24 cellular contexts compared by ENCODE assay signal in genomic region chr2:31967790-31968189, GRCh38. TPM values are rescaled to one million over a fixed set of nuclear protein-coding genes. Genes with fewer than 3 reads are reported as not detected.
DNase-seq lines count a peak whose midpoint lies in the region; ATAC-seq, FAIRE-seq and TF ChIP-seq lines count a peak whose summit lies in the region.
"Had no signal": no experiment of that assay in that cellular context is flagged by ENCODE, and none has a peak within 500 bp of the region (broad histone marks: within the 10 kb centered on the region; RNA-seq: fewer than 3 reads in every experiment).

No MANE protein-coding gene starts in this region.

- TF ChIP-seq RAD21 in HepG2 (CRISPR knock-in tag; IDR thresholded peaks at IDR 0.05), result no peak

- TF ChIP-seq POLR2A in HepG2 (IDR thresholded peaks at IDR 0.05; ENCODE audit: insufficient read depth in 1 of 2, low read depth in 2 of 2, low read length in 2 of 2) (no peak), right lobe of liver (IDR thresholded peaks at IDR 0.05) (no peak)

- peaks cover 3% of the 10 kb centered on the region; the same call in 1 of the 2 replicates for H4K20me1 ChIP-seq in HepG2 (ENCODE audit: insufficient read depth, low read length)
- H4K20me1 ChIP-seq in OCI-LY7 (ENCODE audit: insufficient read depth, low read length), result 0 out of 2 replicates have a peak, but pooled peaks cover 7% of the 10 kb centered on the region

- H2AFZ ChIP-seq in HepG2 (ENCODE audit: low read length) (no peak overlapping the region), OCI-LY7 (ENCODE audit: low read length) (no peak overlapping the region)
- H2AFZ ChIP-seq: GM23248 had no signal

- no peaks in the 10 kb centered on the region for H3K9me3 ChIP-seq in HepG2 (ENCODE audit: low read length)
- H3K9me3 ChIP-seq in right lobe of liver, result no peaks in the 10 kb centered on the region
- no peaks in the 10 kb centered on the region for H3K9me3 ChIP-seq in adipocyte (ENCODE audit: control insufficient read depth, low read length)
- H3K9me3 ChIP-seq in mucosa of descending colon, result no peaks in the 10 kb centered on the region
- no peaks in the 10 kb centered on the region for H3K9me3 ChIP-seq in OCI-LY7 (ENCODE audit: low read length)
- H3K9me3 ChIP-seq: BE2C had no signal

- H3K79me2 ChIP-seq in HepG2 (ENCODE audit: insufficient read depth, low read length) (peaks cover 59% of the 10 kb centered on the region), OCI-LY7 (ENCODE audit: insufficient read depth, low read depth, low read length) (peaks cover 78% of the 10 kb centered on the region)

- POLR2A ChIA-PET in HepG2 (lab: Yijun Ruan, JAX) (no interaction called here), OCI-LY7 (lab: Charles Lee) (interaction anchor here (0.6 to 1.0 kb wide), 3 partner anchors 15 to 169 kb away, joined by 3 to 9 read pairs (median 4); no protein-coding TSS in a partner anchor)

- no peak overlapping the region for H3K27ac ChIP-seq in HepG2 (ENCODE audit: extremely low read length, insufficient read depth, low read length)
- H3K27ac ChIP-seq in right lobe of liver, result no peak overlapping the region
- H3K27ac ChIP-seq in OCI-LY7 (ENCODE audit: low read depth, low read length, poor library complexity, severe bottlenecking), result no peak overlapping the region
- H3K27ac ChIP-seq: GM23248, HL-60, KMS-11 had no signal

- H3K9me2 ChIP-seq in OCI-LY7 (ENCODE audit: insufficient read depth, low read length), result no peaks in the 10 kb centered on the region

- H3K27me3 ChIP-seq in HepG2 (ENCODE audit: control insufficient read depth in 1 of 2, insufficient read depth in 2 of 2, low read length in 2 of 2) (no peaks in the 10 kb centered on the region), right lobe of liver (no peaks in the 10 kb centered on the region), adipocyte (replicated peaks; ENCODE audit: control insufficient read depth, insufficient read depth, low read length) (no peaks in the 10 kb centered on the region)
- H3K27me3 ChIP-seq: BE2C had no signal

- DNase-seq in HepG2 (ENCODE audit: low spot score), result no peak
- no peak for DNase-seq in right lobe of liver
- peak; percentile 41 for DNase-seq in adipocyte (ENCODE audit: low read depth)
- DNase-seq in fibroblast of villous mesenchyme (ENCODE audit: low read depth), result peak; percentile 62
- DNase-seq in AG20443 (ENCODE audit: low spot score), result no peak
- no peak for DNase-seq in mucosa of descending colon
- DNase-seq in posterior vena cava (ENCODE audit: low spot score), result no peak
- no peak for DNase-seq in OCI-LY7 (ENCODE audit: low spot score)
- DNase-seq: 8988T; BE2C; CD4-positive, CD25-positive, alpha-beta regulatory T cell; GM23248; H9; NCI-H1105; NCI-H2029 treated with DMSO at 0.1 percent for 48 hours; NCI-H226; NCI-H524; NCI-H774; NK-92 treated with Interleukin-12 subunit alpha and Interleukin-12 subunit beta, amount 100 ng/mL, for 24 hours; SIG-M5 had no signal

- no peak for FAIRE-seq in HepG2 (lab: Jason Lieb, UNC)
- FAIRE-seq: GM12892 had no signal

- H3K4me2 ChIP-seq in HepG2 (ENCODE audit: low read depth, low read length), result no peak overlapping the region
- no peak overlapping the region for H3K4me2 ChIP-seq in OCI-LY7 (ENCODE audit: low read length)
- H3K4me2 ChIP-seq: KMS-11 had no signal

- H3K4me3 ChIP-seq in HepG2 (replicated peaks in 1 of 3; ENCODE audit: insufficient read depth in 1 of 3, low read depth in 2 of 3, low read length in 3 of 3), result no peak overlapping the region
- no peak overlapping the region for H3K4me3 ChIP-seq in right lobe of liver
- peak overlapping the region; percentile 10 for H3K4me3 ChIP-seq in adipocyte (ENCODE audit: low read length)
- no peak overlapping the region for H3K4me3 ChIP-seq in fibroblast of villous mesenchyme (ENCODE audit: low read depth, low read length)
- no peak overlapping the region for H3K4me3 ChIP-seq in mucosa of descending colon
- H3K4me3 ChIP-seq in OCI-LY7 (ENCODE audit: low read depth, low read length, poor library complexity, severe bottlenecking), result no peak overlapping the region
- H3K4me3 ChIP-seq: GM23248 had no signal

- CTCF ChIA-PET in HepG2 (lab: Yijun Ruan, JAX; ENCODE audit: low intra/inter-chr PET ratio, low total read pairs) (no interaction called here), OCI-LY7 (lab: Charles Lee; ENCODE audit: unreplicated experiment) (no interaction called here)

- H3K9ac ChIP-seq in HepG2 (ENCODE audit: insufficient read depth, low read depth, low read length), result no peak overlapping the region
- no peak overlapping the region for H3K9ac ChIP-seq in adipocyte (ENCODE audit: low read length)
- H3K9ac ChIP-seq: GM23248, KMS-11 had no signal

- BruUV-seq in HepG2 (replicated peaks; lab: Mats Ljungman, UMichigan), result no TSS peak
- BruUV-seq in OCI-LY7 (replicated peaks; lab: Mats Ljungman, UMichigan), result no TSS peak

- H3K36me3 ChIP-seq in HepG2 (replicated peaks in 1 of 2; ENCODE audit: control insufficient read depth in 1 of 2, insufficient read depth in 2 of 2, low read length in 2 of 2), result peaks cover 0 to under 1% of the 10 kb centered on the region in 2 experiments; a peak in 2 of 5 replicates
- no peaks in the 10 kb centered on the region for H3K36me3 ChIP-seq in right lobe of liver
- H3K36me3 ChIP-seq in adipocyte (ENCODE audit: control insufficient read depth, insufficient read depth, low read length, severe bottlenecking), result no peaks in the 10 kb centered on the region
- H3K36me3 ChIP-seq in mucosa of descending colon (ENCODE audit: low read depth), result no peaks in the 10 kb centered on the region
- H3K36me3 ChIP-seq in OCI-LY7 (ENCODE audit: insufficient read depth, low read length), result peaks cover 5% of the 10 kb centered on the region; the same call in 1 of the 2 replicates
- H3K36me3 ChIP-seq: BE2C had no signal

- in situ Hi-C loops in HepG2 (cut with HindIII; ENCODE audit: extremely low pct_ligation_motif_present, low pct_unique_long_range_greater_than_20kb), result no loop called here

- ATAC-seq in HepG2 (no peak), right lobe of liver (no peak), mucosa of descending colon (no peak)
- ATAC-seq: Panc1 had no signal

- no peaks in the 10 kb centered on the region for H3K4me1 ChIP-seq in HepG2 (ENCODE audit: insufficient read depth, low read length)
- H3K4me1 ChIP-seq in right lobe of liver, result no peaks in the 10 kb centered on the region
- H3K4me1 ChIP-seq in adipocyte (ENCODE audit: control insufficient read depth, insufficient read depth, low read length), result peaks cover 9% of the 10 kb centered on the region
- no peaks in the 10 kb centered on the region for H3K4me1 ChIP-seq in mucosa of descending colon (ENCODE audit: low read depth)
- H3K4me1 ChIP-seq in OCI-LY7 (ENCODE audit: insufficient read depth, low read length, poor library complexity, severe bottlenecking), result peaks cover 3% of the 10 kb centered on the region
- H3K4me1 ChIP-seq: BE2C had no signal

- 100% methylated on average over 1 of the region's 1 CpG for WGBS in HepG2 (ENCODE audit: low lambda C conversion rate)
- WGBS in right lobe of liver (ENCODE audit: insufficient coverage, low coverage, low lambda C conversion rate, missing lambda C conversion rate), result 80% methylated on average over 1 of the region's 1 CpG

- intact Hi-C loops in HepG2 (cut with micrococcal nuclease; ENCODE audit: unreplicated experiment) (no loop called here), right lobe of liver (cut with DNase I) (no loop called here), mucosa of descending colon (cut with DNase I, micrococcal nuclease) (no loop called here), posterior vena cava (cut with DNase I) (loop anchor here in 1 of 2 donors (2.0 kb wide), 1 partner anchor 19 kb away; no protein-coding TSS in a partner anchor), OCI-LY7 (cut with micrococcal nuclease; ENCODE audit: unreplicated experiment) (no loop called here)

- TF ChIP-seq EP300 in HepG2 (IDR thresholded peaks at IDR 0.05; ENCODE audit: low read depth in 2 of 2, low read length in 2 of 2) (no peak), HepG2 (CRISPR knock-in tag; IDR thresholded peaks at IDR 0.05; ENCODE audit: borderline replicate concordance) (no peak)

- TF ChIP-seq CTCF in HepG2 (CRISPR knock-in tag; IDR thresholded peaks at IDR 0.05) (no peak), right lobe of liver (IDR thresholded peaks at IDR 0.05) (no peak), fibroblast of villous mesenchyme (IDR thresholded peaks at IDR 0.05; ENCODE audit: insufficient read depth, low read depth, low read length) (no peak), mucosa of descending colon (IDR thresholded peaks at IDR 0.05) (no peak), OCI-LY7 (conservative IDR thresholded peaks at IDR 0.05; ENCODE audit: low read length) (no peak)

TF ChIP-seq in HepG2, 621 proteins besides CTCF, POLR2A, EP300 and RAD21 (continues in another document):
- peak; percentile 49; the same call in 1 of the 2 replicates for TF ChIP-seq CEBPB (IDR thresholded peaks at IDR 0.05; ENCODE audit: borderline replicate concordance, low read depth, low read length)

RNA-seq across cellular contexts. Expression of gene MEMO1, which starts 43.0 kb away (rescaled TPM):
- total RNA-seq in HepG2 (2016; rRNA removed; fragmentation: Illumina TruSeq; extraction: Trizol), result 68.0 and 69.8 TPM in 2 replicates
- 140 and 144 TPM in 2 replicates for total RNA-seq in HepG2 (2016; cell fraction: cytosol; rRNA removed; fragmentation: Illumina TruSeq; extraction: Trizol; ENCODE audit: low read depth)
- total RNA-seq in HepG2 (2016; cell fraction: insoluble cytoplasmic fraction; rRNA removed; fragmentation: Illumina TruSeq; extraction: Trizol), result 65.7 and 68.0 TPM in 2 replicates
- total RNA-seq in HepG2 (2016; cell fraction: membrane; rRNA removed; fragmentation: Illumina TruSeq; extraction: Trizol), result 143 and 162 TPM in 2 replicates
- 45.7 and 49.1 TPM in 2 replicates for total RNA-seq in HepG2 (2016; cell fraction: nucleus; rRNA removed; fragmentation: Illumina TruSeq; extraction: Trizol)
- 69.3 and 81.6 TPM in 2 replicates for polyA plus RNA-seq in HepG2 (2011; rRNA removed)
- polyA plus RNA-seq in HepG2 (2011; cell fraction: cytosol; rRNA removed), result 51.1 and 54.3 TPM in 2 replicates
- polyA plus RNA-seq in HepG2 (2011; cell fraction: nucleus; rRNA removed), result 35.0 and 37.6 TPM in 2 replicates
- polyA plus RNA-seq in HepG2 (2012), result 80.1 and 81.8 TPM in 2 replicates
- 152 and 156 TPM in 2 replicates for polyA plus RNA-seq in HepG2 (2016; cell fraction: cytosol; fragmentation: Illumina TruSeq; extraction: Trizol; ENCODE audit: low read depth)
- 81.9 and 84.7 TPM in 2 replicates for polyA plus RNA-seq in HepG2 (2016; cell fraction: insoluble cytoplasmic fraction; fragmentation: Illumina TruSeq; extraction: Trizol; ENCODE audit: low read depth)
- polyA plus RNA-seq in HepG2 (2016; cell fraction: membrane; fragmentation: Illumina TruSeq; extraction: Trizol; ENCODE audit: low read depth), result 169 and 183 TPM in 2 replicates
- 55.9 and 58.9 TPM in 2 replicates for polyA plus RNA-seq in HepG2 (2016; cell fraction: nucleus; fragmentation: Illumina TruSeq; extraction: Trizol; ENCODE audit: insufficient read depth, low read depth)
- polyA minus RNA-seq in HepG2 (2011; rRNA and poly(A)+ RNA removed; ENCODE audit: low replicate concordance), result 33.0 and 51.0 TPM in 2 replicates
- polyA minus RNA-seq in HepG2 (2011; cell fraction: cytosol; rRNA and poly(A)+ RNA removed), result 36.1 and 40.9 TPM in 2 replicates
- 48.9 and 60.9 TPM in 2 replicates for polyA minus RNA-seq in HepG2 (2011; cell fraction: nucleus; rRNA and poly(A)+ RNA removed)
- total RNA-seq in right lobe of liver, result 10 to 100 TPM; 19.6 to 28.0 (median 23.2) TPM
- total RNA-seq in fibroblast of villous mesenchyme, result 34.8 and 47.1 TPM in 2 replicates
- total RNA-seq in mucosa of descending colon, result 10 to 100 TPM; 28.6 to 46.4 (median 29.2) TPM
- total RNA-seq in posterior vena cava, result 10 to 100 TPM; 33.5 to 44.7 TPM
- 24.0 and 27.1 TPM in 2 replicates for total RNA-seq in OCI-LY7 (2014; rRNA removed; shearing (Covaris generic))
- total RNA-seq in OCI-LY7 (2022), result 52.4 and 54.0 TPM in 2 replicates

Comparison
In these comparisons a context has a peak if more than half of its experiments do, and no peak if none do; other contexts are left out.
1. DNase-seq: peak in adipocyte (single experiment) and fibroblast of villous mesenchyme (single experiment); none in HepG2 (single experiment), right lobe of liver (0 of 3), AG20443 (single experiment), mucosa of descending colon (0 of 3), posterior vena cava (single experiment) and OCI-LY7 (single experiment).